ENCODE assay signal across 22 cellular contexts in the genomic region with DNA sequence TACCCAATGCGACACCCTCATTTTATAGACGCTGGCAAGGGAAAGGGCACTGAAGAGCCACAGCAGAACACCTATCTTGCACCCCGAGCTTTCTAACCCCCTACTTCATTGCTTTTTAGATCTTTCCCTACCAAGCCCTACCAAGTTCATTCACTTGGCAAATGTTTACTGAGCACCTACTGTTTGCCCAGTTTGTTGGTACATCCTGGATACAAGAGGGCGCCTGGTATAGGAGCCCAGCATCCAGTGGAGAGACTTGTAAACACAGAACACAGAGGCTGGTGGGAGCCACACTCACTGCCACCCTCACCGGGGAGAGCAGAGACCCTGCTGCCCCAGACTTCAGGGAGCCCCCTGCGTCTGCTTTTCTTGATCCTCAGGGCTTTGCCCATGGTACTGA.
"Had no signal": no experiment of that assay in that cellular context is flagged by ENCODE, and none has a peak within 500 bp of the region (broad histone marks: within the 10 kb centered on the region; RNA-seq: fewer than 3 reads in every experiment).

No MANE protein-coding gene starts in this region.

- H3K9me3 ChIP-seq: colonic mucosa, ovary, right atrium auricular region, testis, tibial nerve, upper lobe of right lung, vagina had no signal

- DNase-seq: colonic mucosa; dermis blood vessel endothelial cell; effector CD4-positive, alpha-beta T cell; endodermal cell; erythroblast; foreskin keratinocyte; immature natural killer cell; left colon; mammary epithelial cell; naive thymus-derived CD4-positive, alpha-beta T cell; nephron progenitor cell; ovary; small intestine; stimulated activated CD4-positive, alpha-beta T cell treated with anti-CD3 and anti-CD28 coated beads, Interleukin-2, amount 100 ng/mL, for 48 hours; stimulated activated naive CD4-positive, alpha-beta T cell treated with Interleukin-2 at 50 U/mL for 16 hours; testis; upper lobe of right lung had no signal

- H3K27ac ChIP-seq: colonic mucosa, foreskin keratinocyte, ovary, right atrium auricular region, testis, tibial nerve, upper lobe of right lung, vagina had no signal

- H3K9me3 Mint-ChIP-seq: endodermal cell; immature natural killer cell; naive thymus-derived CD4-positive, alpha-beta T cell; nephron progenitor cell had no signal

- H3K27me3 ChIP-seq: colonic mucosa, ovary, right atrium auricular region, testis, tibial nerve, upper lobe of right lung, vagina had no signal

- H3K4me1 Mint-ChIP-seq: immature natural killer cell had no signal

- H3K36me3 ChIP-seq: colonic mucosa, ovary, right atrium auricular region, tibial nerve, upper lobe of right lung, vagina had no signal

- H3K27ac Mint-ChIP-seq: endodermal cell; immature natural killer cell; naive thymus-derived CD4-positive, alpha-beta T cell; nephron progenitor cell had no signal

- H3K4me3 Mint-ChIP-seq: endodermal cell; immature natural killer cell; naive thymus-derived CD4-positive, alpha-beta T cell; nephron progenitor cell had no signal

- H3K4me1 ChIP-seq: colonic mucosa, foreskin keratinocyte had no signal

- H3K36me3 Mint-ChIP-seq: immature natural killer cell; naive thymus-derived CD4-positive, alpha-beta T cell had no signal

- FAIRE-seq: endothelial cell of umbilical vein, keratinocyte, small intestine had no signal

- ATAC-seq: left colon; naive thymus-derived CD4-positive, alpha-beta T cell; upper lobe of right lung had no signal

- H3K4me3 ChIP-seq: colonic mucosa, ovary, right atrium auricular region, testis, tibial nerve, upper lobe of right lung, vagina had no signal
